Comparison of ENCODE assay signal across 8 cellular contexts in genomic region chr11:95089620-95090542, GRCh38. TPM values are rescaled to one million over a fixed set of nuclear protein-coding genes. Genes with fewer than 3 reads are reported as not detected.
DNase-seq lines count a peak whose midpoint lies in the region; ATAC-seq and TF ChIP-seq lines count a peak whose summit lies in the region.

A gene with protein sequence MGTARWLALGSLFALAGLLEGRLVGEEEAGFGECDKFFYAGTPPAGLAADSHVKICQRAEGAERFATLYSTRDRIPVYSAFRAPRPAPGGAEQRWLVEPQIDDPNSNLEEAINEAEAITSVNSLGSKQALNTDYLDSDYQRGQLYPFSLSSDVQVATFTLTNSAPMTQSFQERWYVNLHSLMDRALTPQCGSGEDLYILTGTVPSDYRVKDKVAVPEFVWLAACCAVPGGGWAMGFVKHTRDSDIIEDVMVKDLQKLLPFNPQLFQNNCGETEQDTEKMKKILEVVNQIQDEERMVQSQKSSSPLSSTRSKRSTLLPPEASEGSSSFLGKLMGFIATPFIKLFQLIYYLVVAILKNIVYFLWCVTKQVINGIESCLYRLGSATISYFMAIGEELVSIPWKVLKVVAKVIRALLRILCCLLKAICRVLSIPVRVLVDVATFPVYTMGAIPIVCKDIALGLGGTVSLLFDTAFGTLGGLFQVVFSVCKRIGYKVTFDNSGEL (plus strand): TSS chr11:95089846. CDS start chr11:95089928, 82 bp downstream.

- H3K27me3 Mint-ChIP-seq in naive B cell = no peaks in the 10 kb centered on the region
- H3K27me3 Mint-ChIP-seq in stimulated activated memory B cell treated with anti-CD40 and anti-IgM and Interleukin-4, amounts not matched to agents 10 μg/mL and 1 μg/mL and 100 μg/mL, for 72 hours = no peaks in the 10 kb centered on the region

- POLR2A ChIA-PET in PC-3 (lab: Charles Lee; ENCODE audit: unreplicated experiment) = interaction anchor here (1.0 to 1.4 kb wide), 2 partner anchors 17 to 23 kb away, joined by 3 to 12 read pairs; partner anchors contain the start of gene SRSF8

- no TSS peak for BruUV-seq in PC-3 (replicated peaks; lab: Mats Ljungman, UMichigan)

- CTCF ChIA-PET in PC-3 (lab: Charles Lee) = interaction anchor here (0.6 to 0.7 kb wide), 2 partner anchors 8 to 18 kb away, joined by 3 read pairs; no protein-coding TSS in a partner anchor

- intact Hi-C loops in PC-3 (cut with micrococcal nuclease) (loop anchor here (1.0 kb wide), 4 partner anchors 17 to 61 kb away; no protein-coding TSS in a partner anchor), esophagus squamous epithelium (cut with DNase I) (no loop called here)

- H3K9me3 Mint-ChIP-seq in naive B cell = no peaks in the 10 kb centered on the region
- no peaks in the 10 kb centered on the region for H3K9me3 Mint-ChIP-seq in stimulated activated memory B cell treated with anti-CD40 and anti-IgM and Interleukin-4, amounts not matched to agents 10 μg/mL and 1 μg/mL and 100 μg/mL, for 72 hours

- H3K4me3 ChIP-seq in PC-3 (ENCODE audit: low read length) (peak within 1 kb of the TSS; percentile 89), esophagus squamous epithelium (peak within 1 kb of the TSS; percentile 75 to 97 (median 95))

- no peaks in the 10 kb centered on the region for H3K36me3 ChIP-seq in PC-3 (ENCODE audit: low read depth, low read length)
- H3K36me3 ChIP-seq in esophagus squamous epithelium = peaks cover 0 to 5% (median 0%) of the 10 kb centered on the region in 3 donors

- no peaks in the 10 kb centered on the region for H3K36me3 Mint-ChIP-seq in naive B cell
- peaks cover 5% of the 10 kb centered on the region for H3K36me3 Mint-ChIP-seq in stimulated activated memory B cell treated with anti-CD40 and anti-IgM and Interleukin-4, amounts not matched to agents 10 μg/mL and 1 μg/mL and 100 μg/mL, for 72 hours

- no peaks in the 10 kb centered on the region for H3K9me2 ChIP-seq in PC-3 (replicated peaks; ENCODE audit: low read length)

- H3K27ac Mint-ChIP-seq in naive B cell = peak within 1 kb of the TSS; percentile 91 to 99 (median 97)
- H3K27ac Mint-ChIP-seq in stimulated activated memory B cell treated with anti-CD40 and anti-IgM and Interleukin-4, amounts not matched to agents 10 μg/mL and 1 μg/mL and 100 μg/mL, for 72 hours = peak within 1 kb of the TSS; percentile 99

- DNase-seq in Caki2 (ENCODE audit: low read depth) = peak; percentile 80
- DNase-seq in PC-3 = peak; percentile 90
- DNase-seq in activated T-cell treated with anti-CD3 and anti-CD28 coated beads, Interleukin-2, amount 50 U/mL, for 48 hours = peak; percentile 87 to 89
- peak; percentile 34 for DNase-seq in esophagus squamous epithelium (lab: John Stamatoyannopoulos, UW)
- DNase-seq in naive B cell = peak; percentile 89

- peak within 1 kb of the TSS; percentile 73 for H3K9ac ChIP-seq in PC-3 (ENCODE audit: low read length)

- no peaks in the 10 kb centered on the region for H3K27me3 ChIP-seq in PC-3 (ENCODE audit: low read length)
- H3K27me3 ChIP-seq in esophagus squamous epithelium = no peaks in the 10 kb centered on the region

- peak within 1 kb of the TSS; percentile 83 to 97 (median 94) for H3K4me3 Mint-ChIP-seq in naive B cell
- peak within 1 kb of the TSS; percentile 99 for H3K4me3 Mint-ChIP-seq in stimulated activated memory B cell treated with anti-CD40 and anti-IgM and Interleukin-4, amounts not matched to agents 10 μg/mL and 1 μg/mL and 100 μg/mL, for 72 hours

- no peaks in the 10 kb centered on the region for H4K20me1 ChIP-seq in PC-3 (ENCODE audit: low read length)

- ATAC-seq in GM19455 (IDR thresholded peaks at IDR 0.05; ENCODE audit: unreplicated experiment) (peak; percentile 94), HG03575 (IDR thresholded peaks at IDR 0.05; ENCODE audit: extremely low read depth, insufficient number of reproducible peaks, low FRiP score, unreplicated experiment) (peak; percentile 64), PC-3 (peak; percentile 93), naive B cell (ENCODE audit: low read depth in 2 of 2) (peak; percentile 90 to 92)
- peak; percentile 98 for ATAC-seq in stimulated activated memory B cell treated with anti-CD40 and anti-IgM and Interleukin-4, amounts not matched to agents 10 μg/mL and 1 μg/mL and 100 μg/mL, for 72 hours

- in situ Hi-C loops in Caki2 (cut with HindIII; ENCODE audit: low pct_unique_long_range_greater_than_20kb, low sequenced_read_pairs) = no loop called here

- peaks cover 30% of the 10 kb centered on the region for H3K79me2 ChIP-seq in PC-3 (ENCODE audit: low read length)

- 0 to 7% methylated on average over 3 of the region's 106 CpGs for WGBS in esophagus squamous epithelium, 2 donors

- peak in 2 of 4 donors; percentile 93 to 94 for TF ChIP-seq POLR2A in esophagus squamous epithelium (IDR thresholded peaks at IDR 0.05)

- peak within 1 kb of the TSS; percentile 92 for H3K4me2 ChIP-seq in PC-3 (ENCODE audit: low read length)

- H3K27ac ChIP-seq in PC-3 (ENCODE audit: low read length) = no peak within 1 kb of the TSS
- peak within 1 kb of the TSS; percentile 95 to 99 (median 98) for H3K27ac ChIP-seq in esophagus squamous epithelium

- peaks cover 36% of the 10 kb centered on the region for H3K4me1 ChIP-seq in PC-3 (ENCODE audit: insufficient read depth, low read length)
- H3K4me1 ChIP-seq in esophagus squamous epithelium = peaks cover 19 to 55% (median 30%) of the 10 kb centered on the region in 3 donors

- TF ChIP-seq CTCF in PC-3 (conservative IDR thresholded peaks at IDR 0.05; ENCODE audit: low read depth, low read length) = peak; percentile 32; the same call in 1 of the 2 replicates
- TF ChIP-seq CTCF in esophagus squamous epithelium (IDR thresholded peaks at IDR 0.05) = no peak

- no peaks in the 10 kb centered on the region for H3F3A ChIP-seq in PC-3 (ENCODE audit: low read length, unreplicated experiment)

- no peaks in the 10 kb centered on the region for H3K9me3 ChIP-seq in PC-3 (ENCODE audit: low read length)
- H3K9me3 ChIP-seq in esophagus squamous epithelium = no peaks in the 10 kb centered on the region

- H2AFZ ChIP-seq in PC-3 (ENCODE audit: low read length) = peak within 1 kb of the TSS; percentile 96

- H3K4me1 Mint-ChIP-seq in naive B cell = peaks cover 50 to 56% (median 56%) of the 10 kb centered on the region in 3 donors
- peaks cover 54% of the 10 kb centered on the region for H3K4me1 Mint-ChIP-seq in stimulated activated memory B cell treated with anti-CD40 and anti-IgM and Interleukin-4, amounts not matched to agents 10 μg/mL and 1 μg/mL and 100 μg/mL, for 72 hours

RNA-seq across cellular contexts. Expression of the gene that starts here (rescaled TPM):
- 7.4 and 8.8 TPM in 2 replicates for total RNA-seq in Caki2 (2014; rRNA removed; shearing (Covaris generic); ENCODE audit: low replicate concordance)
- total RNA-seq in PC-3 (2014; rRNA removed) (28.5 and 32.1 TPM in 2 replicates), esophagus squamous epithelium (10 to 100 TPM; 27.8 to 44.8 (median 35.9) TPM)
- polyA plus RNA-seq in naive B cell (ENCODE audit: low read depth in 6 of 6) = 10 to 100 TPM in 5 of 6 donors, 1 to 10 TPM in 1; 3.8 to 25.1 (median 21.7) TPM

Comparison
In these comparisons a context has a peak if more than half of its experiments do, and no peak if none do; other contexts are left out.
1. DNase-seq: peak in every context shown above with its lines; median percentile 90 in PC-3; 89 in naive B cell; 88 in activated T-cell treated with anti-CD3 and anti-CD28 coated beads, Interleukin-2, amount 50 U/mL, for 48 hours; 80 in Caki2; 34 in esophagus squamous epithelium.